ENCODE assay signal across 8 cellular contexts in genomic region chr7:105017263-105018051, GRCh38. TPM values are rescaled to one million over a fixed set of nuclear protein-coding genes. Genes with fewer than 3 reads are reported as not detected.
DNase-seq lines count a peak whose midpoint lies in the region; ATAC-seq and TF ChIP-seq lines count a peak whose summit lies in the region.

No MANE protein-coding gene starts in this region.

- H3K27me3 Mint-ChIP-seq in Caco-2 (ENCODE audit: insufficient read depth, unreplicated experiment): no peaks in the 10 kb centered on the region

- H3K4me1 Mint-ChIP-seq in Caco-2 (ENCODE audit: low read depth, unreplicated experiment): peaks cover 8% of the 10 kb centered on the region

- no peak for ATAC-seq in GM18511 (IDR thresholded peaks at IDR 0.05; ENCODE audit: unreplicated experiment)

- H3K9me3 Mint-ChIP-seq in Caco-2 (ENCODE audit: unreplicated experiment): no peaks in the 10 kb centered on the region

- CTCF ChIA-PET in Caco-2 (lab: Charles Lee): no interaction called here

- H3K36me3 Mint-ChIP-seq in Caco-2 (ENCODE audit: insufficient read depth, unreplicated experiment): peaks cover 36% of the 10 kb centered on the region

- in situ Hi-C loops in G401 (cut with HindIII; ENCODE audit: low sequenced_read_pairs): no loop called here

- H3K27ac ChIP-seq in dorsolateral prefrontal cortex (peak overlapping the region in 50 of 59 donors; percentile 2 to 100 (median 100)), neutrophil (peak overlapping the region; percentile 99), substantia nigra (ENCODE audit: low read depth, low read length, poor library complexity, severe bottlenecking) (no peak overlapping the region)

- intact Hi-C loops in Caco-2 (cut with micrococcal nuclease; ENCODE audit: unreplicated experiment): no loop called here
- intact Hi-C loops in dorsolateral prefrontal cortex (cut with DNase I): loop anchor here (10.0 kb wide), 4 partner anchors 87 to 317 kb away; no protein-coding TSS in a partner anchor

- BruUV-seq in Caco-2 (replicated peaks; lab: Mats Ljungman, UMichigan): no TSS peak

- POLR2A ChIA-PET in Caco-2 (lab: Charles Lee): no interaction called here

- peak overlapping the region; percentile 88 for H3K4me3 Mint-ChIP-seq in Caco-2 (ENCODE audit: unreplicated experiment)

- H3K27me3 ChIP-seq in Caco-2 (replicated peaks; ENCODE audit: control insufficient read depth, insufficient read depth, low read length) (no peaks in the 10 kb centered on the region), dorsolateral prefrontal cortex (no peaks in the 10 kb centered on the region), neutrophil (no peaks in the 10 kb centered on the region)

- peaks cover 11% of the 10 kb centered on the region for H3K4me1 ChIP-seq in Caco-2
- H3K4me1 ChIP-seq in neutrophil (ENCODE audit: control insufficient read depth in 1 of 2, insufficient read depth in 1 of 2, low read depth in 1 of 2, low read length in 1 of 2): peaks cover 67 to 71% of the 10 kb centered on the region in 2 experiments

- H3K4me3 ChIP-seq in Caco-2 (ENCODE audit: low read depth, low read length) (no peak overlapping the region), dorsolateral prefrontal cortex (peak overlapping the region; percentile 69 to 99 (median 92)), neutrophil (ENCODE audit: low read depth in 1 of 2, low read length in 1 of 2) (peak overlapping the region; percentile 79 to 99)

- TF ChIP-seq CTCF in Caco-2 (IDR thresholded peaks at IDR 0.05; ENCODE audit: insufficient read depth in 1 of 2, low read depth in 1 of 2, low read length in 1 of 2, severe bottlenecking in 1 of 2, unreplicated experiment in 1 of 2) (no peak), dorsolateral prefrontal cortex (IDR thresholded peaks at IDR 0.05 in 54 of 56, conservative IDR thresholded peaks at IDR 0.05 in 2 of 56; ENCODE audit: low read depth in 1 of 56, partially characterized antibody in 56 of 56) (no peak), neutrophil (IDR thresholded peaks at IDR 0.05) (no peak)

- no peak overlapping the region for H3K27ac Mint-ChIP-seq in Caco-2 (ENCODE audit: unreplicated experiment)

- DNase-seq in Caco-2: no peak
- DNase-seq in NCI-H69 (lab: John Stamatoyannopoulos, UW): peak; percentile 76
- no peak for DNase-seq in dorsolateral prefrontal cortex
- DNase-seq in activated CD4-positive, CD25-positive, alpha-beta regulatory T cell (lab: John Stamatoyannopoulos, UW): no peak
- DNase-seq in substantia nigra (lab: John Stamatoyannopoulos, UW): no peak
- no peak for DNase-seq in G401 (ENCODE audit: low spot score)

- no peaks in the 10 kb centered on the region for H3K9me3 ChIP-seq in Caco-2
- no peaks in the 10 kb centered on the region for H3K9me3 ChIP-seq in neutrophil

- no peaks in the 10 kb centered on the region for H3K36me3 ChIP-seq in Caco-2 (ENCODE audit: control insufficient read depth, insufficient read depth, low read length)
- H3K36me3 ChIP-seq in neutrophil: no peaks in the 10 kb centered on the region

RNA-seq across cellular contexts. Expression of gene KMT2E, which starts 3.5 kb away (rescaled TPM):
- total RNA-seq in Caco-2 (2022) (61.4 and 63.1 TPM in 2 replicates), dorsolateral prefrontal cortex (100 to 1,000 TPM; 106 to 165 (median 137) TPM)
- 15.3 and 29.9 TPM in 2 replicates for total RNA-seq in G401 (2014; rRNA removed; shearing (Covaris generic))
